21 cellular contexts compared by ENCODE assay signal in the genomic region with DNA sequence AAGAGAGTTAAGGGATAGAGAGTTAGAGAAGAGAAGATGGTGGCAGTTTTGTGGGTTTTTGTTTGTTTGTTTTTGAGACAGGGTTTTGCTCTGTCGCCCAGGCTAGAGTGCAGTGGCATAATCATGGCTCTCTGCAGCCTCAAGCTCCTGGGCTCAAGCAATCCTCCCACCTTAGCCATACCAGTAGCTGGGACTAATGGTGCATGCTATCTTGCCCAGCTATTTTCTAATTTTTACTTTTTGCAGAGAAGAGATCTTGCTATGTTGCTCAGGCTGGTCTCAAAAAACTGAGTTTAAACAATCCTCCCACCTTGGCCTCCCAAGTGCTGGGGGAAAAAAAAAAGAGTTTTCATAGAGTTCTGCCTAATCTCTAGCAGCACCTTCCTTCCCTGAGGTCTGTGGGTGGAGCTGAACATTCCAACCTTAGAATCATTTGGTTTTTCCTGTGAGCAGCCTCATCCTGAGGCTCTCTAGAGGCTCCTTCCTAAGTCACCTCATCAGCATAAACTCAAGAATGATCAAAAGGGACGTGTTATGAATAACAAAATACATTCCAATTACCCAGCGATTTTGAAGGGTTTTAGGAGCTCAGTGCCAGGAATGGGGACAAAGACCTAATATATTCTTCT.
DNase-seq lines count a peak whose midpoint lies in the region; ATAC-seq, FAIRE-seq and TF ChIP-seq lines count a peak whose summit lies in the region.
"Had no signal": no experiment of that assay in that cellular context is flagged by ENCODE, and none has a peak within 500 bp of the region (broad histone marks: within the 10 kb centered on the region; RNA-seq: fewer than 3 reads in every experiment).

No MANE protein-coding gene starts in this region.

- no peaks in the 10 kb centered on the region for H3K9me3 ChIP-seq in GM23248 (ENCODE audit: low read depth)
- H3K9me3 ChIP-seq in astrocyte (ENCODE audit: insufficient read depth, low read depth, low read length): no peaks in the 10 kb centered on the region
- no peaks in the 10 kb centered on the region for H3K9me3 ChIP-seq in lung (ENCODE audit: control insufficient read depth in 2 of 2, insufficient read depth in 1 of 2, low read length in 1 of 2)
- no peaks in the 10 kb centered on the region for H3K9me3 ChIP-seq in colonic mucosa

- no peaks in the 10 kb centered on the region for H3K9me3 Mint-ChIP-seq in astrocyte (ENCODE audit: unreplicated experiment)
- H3K9me3 Mint-ChIP-seq: CD14-positive monocyte had no signal

- H3K27me3 Mint-ChIP-seq in astrocyte (ENCODE audit: low read depth, unreplicated experiment): no peaks in the 10 kb centered on the region

- H3K9ac ChIP-seq in GM23248 (no peak overlapping the region), astrocyte (ENCODE audit: low read length) (no peak overlapping the region), colonic mucosa (ENCODE audit: low read depth in 2 of 2, low read length in 2 of 2) (no peak overlapping the region)

- H3K36me3 ChIP-seq in GM23248 (ENCODE audit: low read depth): no peaks in the 10 kb centered on the region
- no peaks in the 10 kb centered on the region for H3K36me3 ChIP-seq in astrocyte (ENCODE audit: insufficient read depth, low read length)
- H3K36me3 ChIP-seq in lung (ENCODE audit: control insufficient read depth in 2 of 2, insufficient read depth in 2 of 2, low read length in 2 of 2): no peaks in the 10 kb centered on the region
- H3K36me3 ChIP-seq in colonic mucosa: no peaks in the 10 kb centered on the region

- H3K27ac ChIP-seq in GM23248: peak overlapping the region; percentile 33
- H3K27ac ChIP-seq in astrocyte (ENCODE audit: low read depth, low read length): no peak overlapping the region
- H3K27ac ChIP-seq in lung (ENCODE audit: low read depth in 1 of 2, low read length in 1 of 2): no peak overlapping the region
- no peak overlapping the region for H3K27ac ChIP-seq in colonic mucosa
- H3K27ac ChIP-seq: HL-60 had no signal

- ATAC-seq in lung (ENCODE audit: insufficient read depth, low FRiP score): peak; percentile 21
- ATAC-seq in HG02870 (IDR thresholded peaks at IDR 0.05; ENCODE audit: unreplicated experiment): no peak

- H3K4me1 Mint-ChIP-seq in astrocyte (ENCODE audit: low read depth, unreplicated experiment): peaks cover 27% of the 10 kb centered on the region
- H3K4me1 Mint-ChIP-seq: CD14-positive monocyte had no signal

- DNase-seq in GM23248: peak; percentile 44
- peak; percentile 22 for DNase-seq in astrocyte (ENCODE audit: low read depth)
- DNase-seq in lung (ENCODE audit: low spot score): no peak
- DNase-seq in renal cortical epithelial cell (ENCODE audit: low read depth): peak; percentile 27
- no peak for DNase-seq in colonic mucosa
- no peak for DNase-seq in DMS79 (lab: John Stamatoyannopoulos, UW)
- no peak for DNase-seq in midbrain (lab: John Stamatoyannopoulos, UW)
- DNase-seq: ACHN; AML-193; EL; HCEC 1CT; NCI-H1105; NCI-H1694; NCI-H2227 treated with DMSO at 0.1 percent for 48 hours; NCI-H526 treated with DMSO at 0.1 percent for 48 hours; NK-92 treated with Interleukin-12 subunit alpha and Interleukin-12 subunit beta, amount 100 ng/mL, for 24 hours; SHP77 had no signal

- H3K4me3 Mint-ChIP-seq in astrocyte (ENCODE audit: unreplicated experiment): no peak overlapping the region
- H3K4me3 Mint-ChIP-seq: CD14-positive monocyte had no signal

- peak overlapping the region; percentile 93 for H3K27ac Mint-ChIP-seq in astrocyte (ENCODE audit: unreplicated experiment)
- H3K27ac Mint-ChIP-seq: CD14-positive monocyte had no signal

- TF ChIP-seq CTCF in astrocyte (IDR thresholded peaks at IDR 0.05; ENCODE audit: insufficient read depth, low read depth, low read length): no peak
- TF ChIP-seq CTCF in lung (IDR thresholded peaks at IDR 0.05; ENCODE audit: control extremely low read depth, extremely low read depth): no peak
- TF ChIP-seq CTCF in colonic mucosa (IDR thresholded peaks at IDR 0.05): no peak

- peaks cover 21% of the 10 kb centered on the region for H3F3A ChIP-seq in GM23248 (ENCODE audit: insufficient read depth)

- H3K4me1 ChIP-seq in GM23248 (ENCODE audit: insufficient read depth): peaks cover 13% of the 10 kb centered on the region
- peaks cover 4% of the 10 kb centered on the region for H3K4me1 ChIP-seq in astrocyte (ENCODE audit: insufficient read depth, low read length)
- H3K4me1 ChIP-seq in lung (ENCODE audit: control insufficient read depth in 2 of 2, insufficient read depth in 2 of 2, low read length in 2 of 2): no peaks in the 10 kb centered on the region
- no peaks in the 10 kb centered on the region for H3K4me1 ChIP-seq in colonic mucosa

- FAIRE-seq in astrocyte (lab: Jason Lieb, UNC): no peak
- FAIRE-seq: HTR-8/SVneo had no signal

- H3K4me2 ChIP-seq in GM23248 (ENCODE audit: unreplicated experiment) (peak overlapping the region; percentile 26), astrocyte (ENCODE audit: low read length) (no peak overlapping the region)

- WGBS in GM23248 (ENCODE audit: low coverage in 1 of 2, low lambda C conversion rate in 2 of 2, missing lambda C conversion rate in 2 of 2), 2 experiments: 45 to 46% methylated on average over 3 of the region's 3 CpGs
- 65 to 68% methylated on average over 3 of the region's 3 CpGs for WGBS in lung, 2 donors

- H3K4me3 ChIP-seq in GM23248: no peak overlapping the region
- no peak overlapping the region for H3K4me3 ChIP-seq in astrocyte (ENCODE audit: insufficient read depth, low read depth, low read length)
- H3K4me3 ChIP-seq in lung: no peak overlapping the region
- no peak overlapping the region for H3K4me3 ChIP-seq in colonic mucosa

- no peaks in the 10 kb centered on the region for H3K27me3 ChIP-seq in GM23248 (replicated peaks; ENCODE audit: insufficient read depth)
- H3K27me3 ChIP-seq in astrocyte (ENCODE audit: insufficient read depth, low read length): no peaks in the 10 kb centered on the region
- H3K27me3 ChIP-seq in lung (ENCODE audit: control insufficient read depth, insufficient read depth): no peaks in the 10 kb centered on the region
- no peaks in the 10 kb centered on the region for H3K27me3 ChIP-seq in colonic mucosa

- H3K9me2 ChIP-seq in GM23248 (ENCODE audit: insufficient read depth): no peaks in the 10 kb centered on the region

- in situ Hi-C loops in GM23248 (cut with MboI): no loop called here

- no peaks in the 10 kb centered on the region for H3K79me2 ChIP-seq in GM23248 (ENCODE audit: insufficient read depth)
- no peaks in the 10 kb centered on the region for H3K79me2 ChIP-seq in astrocyte (ENCODE audit: insufficient read depth, low read length)

- no peaks in the 10 kb centered on the region for H4K20me1 ChIP-seq in GM23248 (ENCODE audit: insufficient read depth)
- H4K20me1 ChIP-seq in astrocyte (ENCODE audit: insufficient read depth, low read length): no peaks in the 10 kb centered on the region

- no peaks in the 10 kb centered on the region for H3K36me3 Mint-ChIP-seq in astrocyte (ENCODE audit: low read depth, unreplicated experiment)
- H3K36me3 Mint-ChIP-seq: CD14-positive monocyte had no signal

- no peak overlapping the region for H2AFZ ChIP-seq in GM23248
- H2AFZ ChIP-seq in astrocyte (ENCODE audit: low read depth, low read length): no peak overlapping the region

- intact Hi-C loops in colonic mucosa (cut with DNase I): no loop called here

Comparison
In these comparisons a context has a peak if more than half of its experiments do, and no peak if none do; other contexts are left out.
1. DNase-seq: peak in GM23248 (single experiment), astrocyte (single experiment) and renal cortical epithelial cell (single experiment); none in lung (single experiment), colonic mucosa (single experiment), DMS79 (single experiment) and midbrain (single experiment).